9 cellular contexts compared by ENCODE assay signal in genomic region chr22:36377022-36377631, GRCh38. TPM values are rescaled to one million over a fixed set of nuclear protein-coding genes. Genes with fewer than 3 reads are reported as not detected.
DNase-seq lines count a peak whose midpoint lies in the region; ATAC-seq and TF ChIP-seq lines count a peak whose summit lies in the region.
"Had no signal": no experiment of that assay in that cellular context is flagged by ENCODE, and none has a peak within 500 bp of the region (broad histone marks: within the 10 kb centered on the region; RNA-seq: fewer than 3 reads in every experiment).

No MANE protein-coding gene starts in this region.

- H3K4me1 Mint-ChIP-seq in activated CD4-positive, alpha-beta T cell treated with anti-CD3 and anti-CD28 coated beads, Interleukin-2, amount 10 ng/mL, durations not matched to agents 7 days and 5 days: peaks cover 94% of the 10 kb centered on the region

- POLR2A ChIA-PET in activated CD4-positive, alpha-beta T cell treated with anti-CD3 and anti-CD28 coated beads, Interleukin-2, amount 10 ng/mL, durations not matched to agents 7 days and 5 days (lab: Charles Lee): interaction anchor here (0.5 to 1.5 kb wide), 8 partner anchors 10 to 75 kb away, joined by 3 to 9 read pairs (median 4); no protein-coding TSS in a partner anchor

- H3K36me3 ChIP-seq in left ventricle myocardium inferior (peaks cover 13% of the 10 kb centered on the region), suprapubic skin (no peaks in the 10 kb centered on the region)

- DNase-seq in activated T-cell treated with anti-CD3 and anti-CD28 coated beads, Interleukin-2, amount 50 U/mL, for 1 hour: peak; percentile 57
- DNase-seq in activated T-cell treated with anti-CD3 and anti-CD28 coated beads for 4 hours (no peak), left ventricle myocardium inferior (no peak), suprapubic skin (ENCODE audit: low spot score in 2 of 2) (no peak), NCI-H526 (lab: John Stamatoyannopoulos, UW) (no peak), CD1c-positive myeloid dendritic cell (ENCODE audit: extremely low spot score) (no peak)
- peak; percentile 73 for DNase-seq in activated CD4-positive, alpha-beta T cell treated with anti-CD3 and anti-CD28 coated beads, Interleukin-2, amount 10 ng/mL, durations not matched to agents 7 days and 5 days

- CTCF ChIA-PET in activated CD4-positive, alpha-beta T cell treated with anti-CD3 and anti-CD28 coated beads, Interleukin-2, amount 10 ng/mL, durations not matched to agents 7 days and 5 days (lab: Charles Lee): interaction anchor here (0.6 to 3.4 kb wide), 12 partner anchors 9 to 109 kb away, joined by 3 to 16 read pairs (median 4); partner anchors contain the start of gene MYH9

- intact Hi-C loops in left ventricle myocardium inferior (cut with micrococcal nuclease): no loop called here

- peaks cover 85% of the 10 kb centered on the region for H3K36me3 Mint-ChIP-seq in activated CD4-positive, alpha-beta T cell treated with anti-CD3 and anti-CD28 coated beads, Interleukin-2, amount 10 ng/mL, durations not matched to agents 7 days and 5 days (ENCODE audit: low read depth)

- H3K4me3 ChIP-seq in left ventricle myocardium inferior (peak overlapping the region; percentile 15), suprapubic skin (no peak overlapping the region)

- TF ChIP-seq EP300 in suprapubic skin (IDR thresholded peaks at IDR 0.05): no peak

- TF ChIP-seq POLR2A in suprapubic skin (IDR thresholded peaks at IDR 0.05): no peak

- ATAC-seq in HG02763 (IDR thresholded peaks at IDR 0.05; ENCODE audit: unreplicated experiment): no peak
- ATAC-seq: foreskin keratinocyte had no signal

- H3K9me3 ChIP-seq in left ventricle myocardium inferior (replicated peaks) (no peaks in the 10 kb centered on the region), suprapubic skin (no peaks in the 10 kb centered on the region)

- WGBS in suprapubic skin: 64% methylated on average over 14 of the region's 14 CpGs

- H3K4me3 Mint-ChIP-seq in activated CD4-positive, alpha-beta T cell treated with anti-CD3 and anti-CD28 coated beads, Interleukin-2, amount 10 ng/mL, durations not matched to agents 7 days and 5 days: peak overlapping the region; percentile 76

- H3K27ac ChIP-seq in left ventricle myocardium inferior (replicated peaks) (peak overlapping the region; percentile 100), suprapubic skin (peak overlapping the region; percentile 3)
- H3K27ac ChIP-seq: foreskin keratinocyte had no signal

- H3K9me3 Mint-ChIP-seq in activated CD4-positive, alpha-beta T cell treated with anti-CD3 and anti-CD28 coated beads, Interleukin-2, amount 10 ng/mL, durations not matched to agents 7 days and 5 days: no peaks in the 10 kb centered on the region

- H3K27me3 ChIP-seq in left ventricle myocardium inferior (ENCODE audit: low read depth) (no peaks in the 10 kb centered on the region), suprapubic skin (no peaks in the 10 kb centered on the region)
- H3K27me3 ChIP-seq: foreskin keratinocyte had no signal

- H3K27ac Mint-ChIP-seq in activated CD4-positive, alpha-beta T cell treated with anti-CD3 and anti-CD28 coated beads, Interleukin-2, amount 10 ng/mL, durations not matched to agents 7 days and 5 days: peak overlapping the region; percentile 97

- H3K27me3 Mint-ChIP-seq in activated CD4-positive, alpha-beta T cell treated with anti-CD3 and anti-CD28 coated beads, Interleukin-2, amount 10 ng/mL, durations not matched to agents 7 days and 5 days: no peaks in the 10 kb centered on the region

- peaks cover 100% of the 10 kb centered on the region for H3K4me1 ChIP-seq in left ventricle myocardium inferior
- H3K4me1 ChIP-seq in suprapubic skin: peaks cover 95% of the 10 kb centered on the region

- TF ChIP-seq CTCF in left ventricle myocardium inferior (IDR thresholded peaks at IDR 0.05; ENCODE audit: borderline replicate concordance) (no peak), suprapubic skin (IDR thresholded peaks at IDR 0.05) (no peak)

RNA-seq across cellular contexts. Expression of gene MYH9, which starts 10.6 kb away (rescaled TPM):
- 1,000 to 10,000 TPM in 1 of 2 experiments, 100 to 1,000 TPM in 1; 881 to 1,009 TPM for total RNA-seq in activated CD4-positive, alpha-beta T cell treated with anti-CD3 and anti-CD28 coated beads, Interleukin-2, amount 10 ng/mL, durations not matched to agents 7 days and 5 days
- total RNA-seq in left ventricle myocardium inferior (150 TPM), suprapubic skin (100 to 1,000 TPM; 284 to 323 (median 294) TPM)

Comparison
In these comparisons a context has a peak if more than half of its experiments do, and no peak if none do; other contexts are left out.
1. DNase-seq: peak in activated T-cell treated with anti-CD3 and anti-CD28 coated beads, Interleukin-2, amount 50 U/mL, for 1 hour (single experiment) and activated CD4-positive, alpha-beta T cell treated with anti-CD3 and anti-CD28 coated beads, Interleukin-2, amount 10 ng/mL, durations not matched to agents 7 days and 5 days (single experiment); none in activated T-cell treated with anti-CD3 and anti-CD28 coated beads for 4 hours (single experiment), left ventricle myocardium inferior (single experiment), suprapubic skin (0 of 2), NCI-H526 (0 of 2) and CD1c-positive myeloid dendritic cell (single experiment).